In the genomic region with DNA sequence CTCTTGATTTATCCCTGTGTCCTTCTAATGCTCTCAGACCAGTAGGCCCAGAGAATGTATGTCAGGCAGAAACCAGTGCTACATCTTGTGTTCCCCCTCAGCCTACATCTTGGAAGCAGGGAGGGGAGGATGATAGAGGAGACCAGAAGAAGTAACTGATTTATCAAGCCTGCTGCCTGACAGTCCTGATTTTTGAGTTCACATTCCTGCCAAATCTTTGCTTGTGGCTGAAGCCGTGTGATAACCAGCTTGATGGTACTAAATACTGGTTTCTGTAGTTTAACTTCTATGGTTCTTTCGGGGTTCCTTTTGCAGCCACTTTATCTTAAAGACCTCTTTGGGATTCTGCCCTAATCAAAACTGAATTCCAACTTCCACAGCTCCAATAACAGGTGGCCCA, we compare ENCODE assay signal across 3 cellular contexts.
TF ChIP-seq lines count a peak whose summit lies in the region.

No MANE protein-coding gene starts in this region.

TF ChIP-seq in HEK293, 187 proteins besides CTCF, POLR2A, EP300 and RAD21:
- TF ChIP-seq ZNF391 (tag by site-specific recombination; IDR thresholded peaks at IDR 0.05; ENCODE audit: borderline replicate concordance, low read depth) (no peak), ZBTB17 (tag by site-specific recombination; IDR thresholded peaks at IDR 0.05) (0 out of 2 replicates have a peak, but pooled peaks have one; percentile 12)

TF ChIP-seq in WTC11, 78 proteins besides CTCF, POLR2A, EP300 and RAD21 (continues in another document):
- no peak for TF ChIP-seq NR3C1 (CRISPR knock-in tag; conservative IDR thresholded peaks at IDR 0.05; ENCODE audit: low read depth)
- TF ChIP-seq ZNF425 (CRISPR knock-in tag; conservative IDR thresholded peaks at IDR 0.05) = no peak
- TF ChIP-seq ZNF232 (CRISPR knock-in tag; IDR thresholded peaks at IDR 0.05) = no peak
- TF ChIP-seq, protein P1, sequence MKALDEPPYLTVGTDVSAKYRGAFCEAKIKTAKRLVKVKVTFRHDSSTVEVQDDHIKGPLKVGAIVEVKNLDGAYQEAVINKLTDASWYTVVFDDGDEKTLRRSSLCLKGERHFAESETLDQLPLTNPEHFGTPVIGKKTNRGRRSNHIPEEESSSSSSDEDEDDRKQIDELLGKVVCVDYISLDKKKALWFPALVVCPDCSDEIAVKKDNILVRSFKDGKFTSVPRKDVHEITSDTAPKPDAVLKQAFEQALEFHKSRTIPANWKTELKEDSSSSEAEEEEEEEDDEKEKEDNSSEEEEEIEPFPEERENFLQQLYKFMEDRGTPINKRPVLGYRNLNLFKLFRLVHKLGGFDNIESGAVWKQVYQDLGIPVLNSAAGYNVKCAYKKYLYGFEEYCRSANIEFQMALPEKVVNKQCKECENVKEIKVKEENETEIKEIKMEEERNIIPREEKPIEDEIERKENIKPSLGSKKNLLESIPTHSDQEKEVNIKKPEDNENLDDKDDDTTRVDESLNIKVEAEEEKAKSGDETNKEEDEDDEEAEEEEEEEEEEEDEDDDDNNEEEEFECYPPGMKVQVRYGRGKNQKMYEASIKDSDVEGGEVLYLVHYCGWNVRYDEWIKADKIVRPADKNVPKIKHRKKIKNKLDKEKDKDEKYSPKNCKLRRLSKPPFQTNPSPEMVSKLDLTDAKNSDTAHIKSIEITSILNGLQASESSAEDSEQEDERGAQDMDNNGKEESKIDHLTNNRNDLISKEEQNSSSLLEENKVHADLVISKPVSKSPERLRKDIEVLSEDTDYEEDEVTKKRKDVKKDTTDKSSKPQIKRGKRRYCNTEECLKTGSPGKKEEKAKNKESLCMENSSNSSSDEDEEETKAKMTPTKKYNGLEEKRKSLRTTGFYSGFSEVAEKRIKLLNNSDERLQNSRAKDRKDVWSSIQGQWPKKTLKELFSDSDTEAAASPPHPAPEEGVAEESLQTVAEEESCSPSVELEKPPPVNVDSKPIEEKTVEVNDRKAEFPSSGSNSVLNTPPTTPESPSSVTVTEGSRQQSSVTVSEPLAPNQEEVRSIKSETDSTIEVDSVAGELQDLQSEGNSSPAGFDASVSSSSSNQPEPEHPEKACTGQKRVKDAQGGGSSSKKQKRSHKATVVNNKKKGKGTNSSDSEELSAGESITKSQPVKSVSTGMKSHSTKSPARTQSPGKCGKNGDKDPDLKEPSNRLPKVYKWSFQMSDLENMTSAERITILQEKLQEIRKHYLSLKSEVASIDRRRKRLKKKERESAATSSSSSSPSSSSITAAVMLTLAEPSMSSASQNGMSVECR (CRISPR knock-in tag; IDR thresholded peaks at IDR 0.05; ENCODE audit: borderline replicate concordance) = no peak
- TF ChIP-seq SMAD3 (CRISPR knock-in tag; IDR thresholded peaks at IDR 0.05; ENCODE audit: borderline replicate concordance) = no peak
- TF ChIP-seq ZNF138 (CRISPR knock-in tag; conservative IDR thresholded peaks at IDR 0.05) = no peak
- no peak for TF ChIP-seq AFF4 (CRISPR knock-in tag; IDR thresholded peaks at IDR 0.05; ENCODE audit: borderline replicate concordance)
- no peak for TF ChIP-seq HMGXB4 (CRISPR knock-in tag; IDR thresholded peaks at IDR 0.05)
- no peak for TF ChIP-seq NFE2L1 (CRISPR knock-in tag; IDR thresholded peaks at IDR 0.05)

TF ChIP-seq in H1, 55 proteins besides CTCF, POLR2A, EP300 and RAD21:
- TF ChIP-seq GABPA (IDR thresholded peaks at IDR 0.05; ENCODE audit: borderline replicate concordance, insufficient read depth, low read length) (no peak), BCL11A (IDR thresholded peaks at IDR 0.05; ENCODE audit: low read depth in 2 of 2, low read length in 2 of 2) (no peak), HDAC6 (IDR thresholded peaks at IDR 0.05; ENCODE audit: low read depth, low read length) (no peak), JUN (IDR thresholded peaks at IDR 0.05; ENCODE audit: low read depth, low read length) (no peak)
